27 cellular contexts compared by ENCODE assay signal in the genomic region with DNA sequence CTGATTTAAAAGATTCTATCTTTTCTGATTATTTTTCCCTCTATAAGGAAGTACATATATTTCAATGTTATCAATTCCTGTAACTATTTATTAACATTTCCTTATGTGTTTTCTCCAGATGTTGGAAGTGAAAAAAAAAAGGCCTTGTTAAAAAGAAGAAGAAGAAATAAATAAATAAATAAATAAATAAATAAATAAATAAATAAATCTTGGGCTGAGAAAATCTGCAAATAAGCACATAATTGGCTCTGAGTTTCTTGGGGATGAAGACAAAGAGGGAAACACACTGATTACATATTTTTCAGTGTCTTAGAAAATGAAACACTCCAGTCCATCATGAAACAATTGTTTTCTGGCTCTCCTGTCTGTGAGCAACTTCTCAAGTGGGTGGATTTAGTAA.
"Had no signal": no experiment of that assay in that cellular context is flagged by ENCODE, and none has a peak within 500 bp of the region (broad histone marks: within the 10 kb centered on the region; RNA-seq: fewer than 3 reads in every experiment).

No MANE protein-coding gene starts in this region.

- H3K9me3 ChIP-seq: left lung, lower lobe of right lung, pancreas, prostate gland, stomach, testis, thyroid gland, transverse colon, uterus had no signal

- H3K27me3 ChIP-seq: left lung, pancreas, stomach, testis, thyroid gland, transverse colon, uterus had no signal

- H3K36me3 ChIP-seq: left lung, lower lobe of right lung, pancreas, prostate gland, stomach, thyroid gland, transverse colon, uterus had no signal

- ATAC-seq: left colon; left lung; lower lobe of right lung; naive thymus-derived CD8-positive, alpha-beta T cell; pancreas; right cardiac atrium; sciatic nerve; stimulated activated naive B cell treated with anti-CD40 and anti-IgM and Interleukin-4, amounts not matched to agents 10 μg/mL and 1 μg/mL and 100 μg/mL, for 72 hours; stimulated activated naive CD8-positive, alpha-beta T cell treated with anti-CD3 and anti-CD28 coated beads, Interleukin-15, Interleukin-2, amounts not matched to agents 100 U/mL and 50 U/mL, for 24 hours had no signal

- H3K4me1 ChIP-seq: left lung, lower lobe of right lung, pancreas, prostate gland, stomach, testis, thyroid gland, transverse colon, uterus had no signal

- H3K4me3 ChIP-seq: left lung, lower lobe of right lung, pancreas, prostate gland, skin epidermis, stomach, testis, thyroid gland, transverse colon, uterus had no signal

- H3K27ac ChIP-seq: left lung, lower lobe of right lung, pancreas, prostate gland, skin epidermis, stomach, testis, thyroid gland, transverse colon, uterus had no signal

- DNase-seq: hippocampal formation; left colon; left lung; lower lobe of right lung; mammary epithelial cell; mesenchymal stem cell; naive thymus-derived CD8-positive, alpha-beta T cell; nucleus accumbens; pancreas; posterior cingulate gyrus; retina; right cardiac atrium; stimulated activated CD4-positive, alpha-beta T cell treated with anti-CD3 and anti-CD28 coated beads, Interleukin-12 subunit alpha, Interleukin-12 subunit beta, amount 100 ng/mL, for 4 hours; stimulated activated CD4-positive, alpha-beta T cell treated with anti-CD3 and anti-CD28 coated beads, Interleukin-15, amount 100 ng/mL, for 24 hours; stimulated activated CD4-positive, alpha-beta T cell treated with anti-CD3 and anti-CD28 coated beads, Interleukin-2, amount 100 ng/mL, for 24 hours; stimulated activated CD4-positive, alpha-beta T cell treated with anti-CD3 and anti-CD28 coated beads, Interleukin-4, amount 100 ng/mL, for 1 hour; stimulated activated naive B cell treated with anti-CD40 and anti-IgM and Interleukin-4, amounts not matched to agents 10 μg/mL and 1 μg/mL and 100 μg/mL, for 72 hours; stimulated activated naive CD8-positive, alpha-beta T cell treated with anti-CD3 and anti-CD28 coated beads, Interleukin-15, Interleukin-2, amounts not matched to agents 100 U/mL and 50 U/mL, for 24 hours; stomach; testis; thyroid gland; transverse colon; uterus had no signal

- FAIRE-seq: keratinocyte, pancreas had no signal
